21 cellular contexts compared by ENCODE assay signal in genomic region chr10:28858641-28859040, GRCh38.
"Had no signal": no experiment of that assay in that cellular context is flagged by ENCODE, and none has a peak within 500 bp of the region (broad histone marks: within the 10 kb centered on the region; RNA-seq: fewer than 3 reads in every experiment).

No MANE protein-coding gene starts in this region.

- H3K4me3 ChIP-seq: dorsolateral prefrontal cortex, heart left ventricle, lung, mucosa of descending colon, ovary, right atrium auricular region, sigmoid colon, smooth muscle cell, upper lobe of left lung, uterus had no signal

- ATAC-seq: heart left ventricle; left cardiac atrium; left ventricle myocardium superior; mucosa of descending colon; naive thymus-derived CD8-positive, alpha-beta T cell had no signal

- H3K9me3 ChIP-seq: heart left ventricle, ovary, right atrium auricular region, sigmoid colon, upper lobe of left lung, uterus had no signal

- H3K4me1 ChIP-seq: right atrium auricular region, sigmoid colon, upper lobe of left lung, uterus had no signal

- H3K36me3 ChIP-seq: heart left ventricle, ovary, right atrium auricular region, sigmoid colon, upper lobe of left lung, uterus had no signal

- H3K27ac ChIP-seq: dorsolateral prefrontal cortex, heart left ventricle, ovary, right atrium auricular region, sigmoid colon, upper lobe of left lung, uterus had no signal

- DNase-seq: cortex of kidney; dorsolateral prefrontal cortex; effector CD8-positive, alpha-beta T cell; heart left ventricle; hippocampal formation; immature natural killer cell; kidney; left cardiac atrium; left ventricle myocardium superior; mucosa of descending colon; naive thymus-derived CD8-positive, alpha-beta T cell; nucleus accumbens; ovary; sigmoid colon; stimulated activated CD4-positive, alpha-beta T cell treated with anti-CD3 and anti-CD28 coated beads, Interleukin-2, amount 100 ng/mL, for 48 hours; stimulated activated naive CD4-positive, alpha-beta T cell treated with Interleukin-2 at 50 U/mL for 16 hours; upper lobe of left lung; uterus had no signal

- H3K4me2 ChIP-seq: smooth muscle cell had no signal

- H3K27me3 ChIP-seq: heart left ventricle, ovary, right atrium auricular region, sigmoid colon, upper lobe of left lung, uterus had no signal
